In genomic region chr1:20732071-20732587, GRCh38 we compare ENCODE assay signal across 8 cellular contexts. TPM values are rescaled to one million over a fixed set of nuclear protein-coding genes. Genes with fewer than 3 reads are reported as not detected.
A peak's percentile ranks its signal among the peaks of the same experiment; 100 is the strongest.
DNase-seq lines count a peak whose midpoint lies in the region; ATAC-seq, FAIRE-seq and TF ChIP-seq lines count a peak whose summit lies in the region.

No MANE protein-coding gene starts in this region.

- peaks cover 35% of the 10 kb centered on the region for H3K27me3 Mint-ChIP-seq in activated naive CD8-positive, alpha-beta T cell treated with anti-CD3 and anti-CD28 coated beads for 36 hours

- peak overlapping the region; percentile 95 for H3K27ac ChIP-seq in RWPE2 (ENCODE audit: poor library complexity, severe bottlenecking)
- no peak overlapping the region for H3K27ac ChIP-seq in heart left ventricle
- no peak overlapping the region for H3K27ac ChIP-seq in pancreas
- H3K27ac ChIP-seq in uterus = peak overlapping the region; percentile 79 to 81

- H3K27me3 ChIP-seq in RWPE2 (ENCODE audit: insufficient read depth, poor library complexity, severe bottlenecking) (no peaks in the 10 kb centered on the region), heart left ventricle (peaks cover 4 to 45% (median 26%) of the 10 kb centered on the region in 9 donors), pancreas (no peaks in the 10 kb centered on the region), uterus (no peaks in the 10 kb centered on the region)

- peak overlapping the region; percentile 72 for H3K27ac Mint-ChIP-seq in activated naive CD8-positive, alpha-beta T cell treated with anti-CD3 and anti-CD28 coated beads for 36 hours

- H3K36me3 Mint-ChIP-seq in activated naive CD8-positive, alpha-beta T cell treated with anti-CD3 and anti-CD28 coated beads for 36 hours = no peaks in the 10 kb centered on the region

- H3K4me1 ChIP-seq in RWPE2 (ENCODE audit: insufficient read depth, poor library complexity, severe bottlenecking) (peaks cover 18% of the 10 kb centered on the region), heart left ventricle (peaks cover 0 to 32% (median 13%) of the 10 kb centered on the region in 12 donors), pancreas (peaks cover 4 to 9% (median 8%) of the 10 kb centered on the region in 3 donors), uterus (peaks cover 0 to 16% of the 10 kb centered on the region in 2 donors)

- DNase-seq in SHP77 (lab: John Stamatoyannopoulos, UW) = peak; percentile 12 to 25
- no peak for DNase-seq in SHP77 treated with DMSO at 0.1 percent for 48 hours (lab: John Stamatoyannopoulos, UW)
- DNase-seq in HT1080 (ENCODE audit: low read depth) = peak; percentile 93
- peak; percentile 86 for DNase-seq in RWPE2 (ENCODE audit: low spot score)
- DNase-seq in activated naive CD8-positive, alpha-beta T cell treated with anti-CD3 and anti-CD28 coated beads for 36 hours = peak; percentile 79
- peak in 4 of 5 donors; percentile 41 to 61 (median 56) for DNase-seq in heart left ventricle
- DNase-seq in pancreas = peak in 5 of 6 donors; percentile 26 to 82 (median 64)
- DNase-seq in uterus = peak in 1 of 2 donors; percentile 61

- FAIRE-seq in pancreas (lab: Jason Lieb, UNC) = no peak

- H3K4me3 ChIP-seq in RWPE2 (ENCODE audit: severe bottlenecking) (peak overlapping the region; percentile 62), heart left ventricle (peak overlapping the region; percentile 42 to 69 (median 56)), pancreas (peak overlapping the region; percentile 33 to 53 (median 47)), uterus (peak overlapping the region; percentile 29 to 40)

- intact Hi-C loops in heart left ventricle (cut with DNase I) = loop anchor here in 4 of 10 donors (5.0 to 10.0 kb wide), 4 partner anchors 35 to 210 kb away; no protein-coding TSS in a partner anchor
- intact Hi-C loops in pancreas (cut with DNase I) = no loop called here
- intact Hi-C loops in uterus (cut with DNase I; ENCODE audit: low total_unique reads) = no loop called here

- H3K9me3 Mint-ChIP-seq in activated naive CD8-positive, alpha-beta T cell treated with anti-CD3 and anti-CD28 coated beads for 36 hours = no peaks in the 10 kb centered on the region

- 0 to 1% (median 1%) methylated on average over 15 to 55 of the region's 55 CpGs for WGBS in heart left ventricle, 4 donors
- 1% methylated on average over 21 to 55 of the region's 55 CpGs for WGBS in pancreas, 2 donors

- no peak for TF ChIP-seq POLR2A in heart left ventricle (IDR thresholded peaks at IDR 0.05)
- TF ChIP-seq POLR2A in uterus (IDR thresholded peaks at IDR 0.05) = no peak

- H3K36me3 ChIP-seq in RWPE2 (ENCODE audit: low read depth) = peaks cover 2% of the 10 kb centered on the region; the same call in 1 of the 2 replicates
- peaks cover 0 to 6% (median 2%) of the 10 kb centered on the region in 9 donors for H3K36me3 ChIP-seq in heart left ventricle
- no peaks in the 10 kb centered on the region for H3K36me3 ChIP-seq in pancreas
- no peaks in the 10 kb centered on the region for H3K36me3 ChIP-seq in uterus

- peaks cover 19% of the 10 kb centered on the region for H3K4me1 Mint-ChIP-seq in activated naive CD8-positive, alpha-beta T cell treated with anti-CD3 and anti-CD28 coated beads for 36 hours

- peak overlapping the region; percentile 80 for H3K4me3 Mint-ChIP-seq in activated naive CD8-positive, alpha-beta T cell treated with anti-CD3 and anti-CD28 coated beads for 36 hours

- H3K9me3 ChIP-seq in RWPE2 (ENCODE audit: severe bottlenecking) (no peaks in the 10 kb centered on the region), heart left ventricle (no peaks in the 10 kb centered on the region), pancreas (no peaks in the 10 kb centered on the region), uterus (no peaks in the 10 kb centered on the region)

- TF ChIP-seq CTCF in RWPE2 (IDR thresholded peaks at IDR 0.05; ENCODE audit: poor library complexity, severe bottlenecking) (no peak), heart left ventricle (IDR thresholded peaks at IDR 0.05) (no peak), pancreas (IDR thresholded peaks at IDR 0.05) (no peak), uterus (IDR thresholded peaks at IDR 0.05) (no peak)

- ATAC-seq in RWPE2 (ENCODE audit: low read depth) = peak; percentile 64
- peak; percentile 38 to 84 (median 76) for ATAC-seq in heart left ventricle
- ATAC-seq in pancreas = peak; percentile 57 to 76 (median 73)

RNA-seq across cellular contexts. Expression of gene SH2D5, which starts 0.4 kb away (rescaled TPM):
- total RNA-seq in HT1080 (2014; rRNA removed; shearing (Covaris generic)) = 26.9 and 29.1 TPM in 2 replicates
- polyA plus RNA-seq in HT1080 (2015; cell fraction: cytosol; rRNA removed) = 10.0 and 11.3 TPM in 2 replicates
- polyA plus RNA-seq in HT1080 (2015; cell fraction: nucleus; rRNA removed) = 23.3 TPM in 2 replicates
- 1 to 10 TPM; 2.7 to 2.8 TPM for total RNA-seq in activated naive CD8-positive, alpha-beta T cell treated with anti-CD3 and anti-CD28 coated beads for 36 hours
- total RNA-seq in heart left ventricle (under 1 TPM in 2 of 9 donors, not detected in 7; 0.30 to 0.67 TPM), pancreas (under 1 TPM in 2 of 6 donors, not detected in 4; 0.05 to 0.09 TPM), uterus (under 1 TPM in 1 of 4 donors, not detected in 3; 0.55 TPM)
- polyA plus RNA-seq in heart left ventricle (10 to 100 TPM in 1 of 2 donors, not detected in 1; 12.4 TPM), pancreas (under 1 TPM in 1 of 2 donors, not detected in 1; 0.27 TPM)

RNA-seq across cellular contexts. Expression of gene KIF17, which starts 14.3 kb away (rescaled TPM):
- 0.06 and 0.47 TPM in 2 replicates for total RNA-seq in HT1080 (2014; rRNA removed; shearing (Covaris generic))
- polyA plus RNA-seq in HT1080 (2015; cell fraction: cytosol; rRNA removed) = 0.17 and 0.75 TPM in 2 replicates
- polyA plus RNA-seq in HT1080 (2015; cell fraction: nucleus; rRNA removed) = 0.06 and 0.32 TPM in 2 replicates
- under 1 TPM in 1 of 2 experiments, not detected in 1; 0.16 TPM for total RNA-seq in activated naive CD8-positive, alpha-beta T cell treated with anti-CD3 and anti-CD28 coated beads for 36 hours
- 1 to 10 TPM; 1.6 to 9.3 (median 3.2) TPM for total RNA-seq in heart left ventricle
- polyA plus RNA-seq in heart left ventricle = 1 to 10 TPM; 3.4 to 7.2 TPM
- total RNA-seq in pancreas = under 1 TPM; 0.20 to 0.76 (median 0.61) TPM
- polyA plus RNA-seq in pancreas = 1 to 10 TPM in 1 of 2 donors, under 1 TPM in 1; 0.87 to 1.1 TPM
- total RNA-seq in uterus = 1 to 10 TPM in 2 of 4 donors, under 1 TPM in 1, not detected in 1; 0.77 to 6.3 (median 4.9) TPM

RNA-seq across cellular contexts. Expression of gene HP1BP3, which starts 55.0 kb away (rescaled TPM):
- 128 and 151 TPM in 2 replicates for total RNA-seq in HT1080 (2014; rRNA removed; shearing (Covaris generic))
- polyA plus RNA-seq in HT1080 (2015; cell fraction: cytosol; rRNA removed) = 128 and 155 TPM in 2 replicates
- polyA plus RNA-seq in HT1080 (2015; cell fraction: nucleus; rRNA removed) = 464 and 580 TPM in 2 replicates
- 100 to 1,000 TPM; 156 to 169 TPM for total RNA-seq in activated naive CD8-positive, alpha-beta T cell treated with anti-CD3 and anti-CD28 coated beads for 36 hours
- total RNA-seq in heart left ventricle (100 to 1,000 TPM in 7 of 9 donors, 10 to 100 TPM in 2; 90.1 to 152 (median 132) TPM), pancreas (100 to 1,000 TPM in 1 of 6 donors, 10 to 100 TPM in 5; 57.6 to 138 (median 68.0) TPM), uterus (100 to 1,000 TPM; 108 to 342 (median 206) TPM)
- polyA plus RNA-seq in heart left ventricle (10 to 100 TPM; 37.9 to 94.6 TPM), pancreas (10 to 100 TPM; 48.0 to 68.8 TPM)

Comparison
In these comparisons a context has a peak if more than half of its experiments do, and no peak if none do; other contexts are left out.
1. H3K27ac ChIP-seq: peak in RWPE2 (single experiment) and uterus (2 of 2); none in heart left ventricle (0 of 12) and pancreas (0 of 4).
2. Peak in every context shown above with its lines, with median percentiles within 50 percentile points of each other: ATAC-seq and H3K4me3 ChIP-seq.